In genomic region chr17:30343244-30343643, GRCh38 we compare ENCODE assay signal across 11 cellular contexts. TPM values are rescaled to one million over a fixed set of nuclear protein-coding genes. Genes with fewer than 3 reads are reported as not detected.
DNase-seq lines count a peak whose midpoint lies in the region; TF ChIP-seq lines count a peak whose summit lies in the region.
"Not testable (repeated sequence)": the region's sequence is repeated elsewhere in the genome, so short reads cannot be mapped to it uniquely, and the experiment has no call there.
"Had no signal": no experiment of that assay in that cellular context is flagged by ENCODE, and none has a peak within 500 bp of the region (broad histone marks: within the 10 kb centered on the region; RNA-seq: fewer than 3 reads in every experiment).

No MANE protein-coding gene starts in this region.

- H3K27me3 ChIP-seq in BLaER1; Peyer's patch; breast epithelium; left ventricle myocardium inferior (ENCODE audit: low read depth); mucosa of rectum (ENCODE audit: control insufficient read depth in 2 of 2, insufficient read depth in 2 of 2, low read length in 2 of 2); neutrophil: not testable (repeated sequence)

- TF ChIP-seq POLR2A in Peyer's patch (IDR thresholded peaks at IDR 0.05); breast epithelium (IDR thresholded peaks at IDR 0.05): not testable (repeated sequence)

- intact Hi-C loops in breast epithelium (cut with DNase I; ENCODE audit: low total_unique reads); left ventricle myocardium inferior (cut with micrococcal nuclease): not testable (repeated sequence)

- H3K27me3 Mint-ChIP-seq in type B pancreatic cell: not testable (repeated sequence)

- H3K4me3 Mint-ChIP-seq in type B pancreatic cell: not testable (repeated sequence)

- not testable (repeated sequence) for DNase-seq in Peyer's patch; breast epithelium (ENCODE audit: low spot score in 2 of 2); left ventricle myocardium inferior; substantia nigra (lab: John Stamatoyannopoulos, UW); type B pancreatic cell (ENCODE audit: extremely low spot score, unreplicated experiment)

- H3K36me3 Mint-ChIP-seq in type B pancreatic cell: not testable (repeated sequence)

- not testable (repeated sequence) for H3K36me3 ChIP-seq in BLaER1; Peyer's patch; breast epithelium; left ventricle myocardium inferior; mucosa of rectum (ENCODE audit: control insufficient read depth in 2 of 2, insufficient read depth in 2 of 2, low read length in 2 of 2); neutrophil

- H3K9me3 ChIP-seq in BLaER1; Peyer's patch; breast epithelium; left ventricle myocardium inferior (replicated peaks); mucosa of rectum (ENCODE audit: control insufficient read depth in 2 of 2, low read length in 2 of 2); neutrophil: not testable (repeated sequence)

- H3K9me3 Mint-ChIP-seq in type B pancreatic cell: not testable (repeated sequence)

- H4K20me1 ChIP-seq in BLaER1: not testable (repeated sequence)

- peak overlapping the region; percentile 86 for H3K27ac Mint-ChIP-seq in type B pancreatic cell

- not testable (repeated sequence) for H3K9ac ChIP-seq in BLaER1; mucosa of rectum (ENCODE audit: low read depth in 1 of 2, low read length in 2 of 2)

- not testable (repeated sequence) for H3K27ac ChIP-seq in BLaER1
- H3K27ac ChIP-seq in Peyer's patch: peak overlapping the region in 3 of 4 donors; percentile 71 to 92 (median 86)
- H3K27ac ChIP-seq in breast epithelium: peak overlapping the region; percentile 86 to 88
- H3K27ac ChIP-seq in left ventricle myocardium inferior (replicated peaks): peak overlapping the region; percentile 84
- peak overlapping the region; percentile 91 to 95 for H3K27ac ChIP-seq in mucosa of rectum (ENCODE audit: low read depth in 2 of 2, low read length in 2 of 2)
- peak overlapping the region; percentile 90 for H3K27ac ChIP-seq in neutrophil
- H3K27ac ChIP-seq in substantia nigra (ENCODE audit: low read depth, low read length, poor library complexity, severe bottlenecking): peak overlapping the region; percentile 93

- TF ChIP-seq CTCF in Peyer's patch (IDR thresholded peaks at IDR 0.05); breast epithelium (IDR thresholded peaks at IDR 0.05); left ventricle myocardium inferior (IDR thresholded peaks at IDR 0.05; ENCODE audit: borderline replicate concordance); neutrophil (IDR thresholded peaks at IDR 0.05); type B pancreatic cell (conservative IDR thresholded peaks at IDR 0.05): not testable (repeated sequence)

- H3K4me1 ChIP-seq in BLaER1: peaks cover 13% of the 10 kb centered on the region
- H3K4me1 ChIP-seq in Peyer's patch: peaks cover 0 to 49% (median 2%) of the 10 kb centered on the region in 4 donors
- not testable (repeated sequence) for H3K4me1 ChIP-seq in breast epithelium
- peaks cover 53% of the 10 kb centered on the region for H3K4me1 ChIP-seq in left ventricle myocardium inferior
- peaks cover 26 to 31% of the 10 kb centered on the region in 2 donors for H3K4me1 ChIP-seq in mucosa of rectum (ENCODE audit: control insufficient read depth in 2 of 2, insufficient read depth in 2 of 2, low read length in 2 of 2)
- peaks cover 68 to 69% of the 10 kb centered on the region in 2 experiments for H3K4me1 ChIP-seq in neutrophil (ENCODE audit: control insufficient read depth in 1 of 2, insufficient read depth in 1 of 2, low read depth in 1 of 2, low read length in 1 of 2)

- H3K4me3 ChIP-seq in BLaER1; Peyer's patch; breast epithelium; left ventricle myocardium inferior; mucosa of rectum (ENCODE audit: low read length in 2 of 2); neutrophil (ENCODE audit: low read depth in 1 of 2, low read length in 1 of 2): not testable (repeated sequence)

- H3K4me1 Mint-ChIP-seq in type B pancreatic cell (ENCODE audit: unreplicated experiment): peaks cover 29% of the 10 kb centered on the region

- H3K4me2 ChIP-seq in BLaER1: peak overlapping the region; percentile 29; the same call in 1 of the 2 replicates

RNA-seq across cellular contexts. Expression of gene TMIGD1, which starts 9.4 kb away (rescaled TPM):
- total RNA-seq in Peyer's patch: 100 to 1,000 TPM in 3 of 4 donors, 1 to 10 TPM in 1; 5.0 to 684 (median 290) TPM
- 1 to 10 TPM in 1 of 3 donors, not detected in 2; 1.6 TPM for total RNA-seq in breast epithelium
- total RNA-seq in left ventricle myocardium inferior: not detected
- 0.24 TPM in 1 of 2 replicates, not detected in the other for total RNA-seq in type B pancreatic cell (ENCODE audit: low replicate concordance)
- total RNA-seq: Caco-2; CD8-positive, alpha-beta memory T cell; H9 had no signal

RNA-seq across cellular contexts. Expression of gene CPD, which starts 35.5 kb away (rescaled TPM):
- total RNA-seq in Peyer's patch: 100 to 1,000 TPM in 3 of 4 donors, 1 to 10 TPM in 1; 9.9 to 242 (median 143) TPM
- total RNA-seq in breast epithelium: 100 to 1,000 TPM in 1 of 3 donors, 10 to 100 TPM in 2; 74.1 to 110 (median 87.7) TPM
- 19.3 TPM for total RNA-seq in left ventricle myocardium inferior
- 56.2 and 71.2 TPM in 2 replicates for total RNA-seq in type B pancreatic cell (ENCODE audit: low replicate concordance)

RNA-seq across cellular contexts. Expression of gene BLMH, which starts 51.5 kb away (rescaled TPM):
- total RNA-seq in Peyer's patch (10 to 100 TPM; 19.4 to 49.5 (median 31.3) TPM), breast epithelium (10 to 100 TPM; 20.5 to 29.4 (median 21.3) TPM), left ventricle myocardium inferior (14.9 TPM), type B pancreatic cell (ENCODE audit: low replicate concordance) (28.3 and 58.2 TPM in 2 replicates)
